22 cellular contexts compared by ENCODE assay signal in genomic region chr22:22520667-22521602, GRCh38. TPM values are rescaled to one million over a fixed set of nuclear protein-coding genes. Genes with fewer than 3 reads are reported as not detected.
A peak's percentile ranks its signal among the peaks of the same experiment; 100 is the strongest.
DNase-seq lines count a peak whose midpoint lies in the region; ATAC-seq, FAIRE-seq and TF ChIP-seq lines count a peak whose summit lies in the region.
"Had no signal": no experiment of that assay in that cellular context is flagged by ENCODE, and none has a peak within 500 bp of the region (broad histone marks: within the 10 kb centered on the region; RNA-seq: fewer than 3 reads in every experiment).

No MANE protein-coding gene starts in this region.

- H3K79me1 ChIP-seq in IMR-90 (ENCODE audit: low read depth in 1 of 2, low read length in 2 of 2) (no peaks in the 10 kb centered on the region), mesenchymal stem cell (replicated peaks; ENCODE audit: low read length, poor library complexity, severe bottlenecking) (no peaks in the 10 kb centered on the region)

- H2AK5ac ChIP-seq in IMR-90 (ENCODE audit: low read depth, low read length): no peak overlapping the region
- no peak overlapping the region for H2AK5ac ChIP-seq in mesenchymal stem cell (ENCODE audit: low read length, severe bottlenecking)

- H4K20me1 ChIP-seq in IMR-90 (ENCODE audit: insufficient read depth, low read length) (no peaks in the 10 kb centered on the region), K562 (replicated peaks; ENCODE audit: control insufficient read depth, insufficient read depth, low read length) (no peaks in the 10 kb centered on the region)

- TF ChIP-seq POLR2A in IMR-90 (IDR thresholded peaks at IDR 0.05; ENCODE audit: low read depth, low read length) (no peak), K562 (conservative IDR thresholded peaks at IDR 0.05) (no peak)

- BruUV-seq in IMR-90 (replicated peaks; lab: Mats Ljungman, UMichigan) (no TSS peak), K562 (replicated peaks; lab: Mats Ljungman, UMichigan) (TSS peak; percentile 82)

- H3K9ac ChIP-seq in IMR-90 (ENCODE audit: low read depth, low read length): no peak overlapping the region
- peak overlapping the region; percentile 70 to 86; a peak in 3 of 4 replicates for H3K9ac ChIP-seq in K562 (ENCODE audit: insufficient read depth in 1 of 2, low read depth in 2 of 2, low read length in 2 of 2)
- H3K9ac ChIP-seq in mesenchymal stem cell (ENCODE audit: low read length): no peak overlapping the region

- no peaks in the 10 kb centered on the region for H3K36me3 ChIP-seq in IMR-90 (ENCODE audit: control insufficient read depth, insufficient read depth, low read length)
- H3K36me3 ChIP-seq in K562 (ENCODE audit: control insufficient read depth, insufficient read depth, low read length): peaks cover 16% of the 10 kb centered on the region; the same call in 1 of the 3 replicates
- no peaks in the 10 kb centered on the region for H3K36me3 ChIP-seq in mesenchymal stem cell (ENCODE audit: control insufficient read depth in 1 of 2, insufficient read depth in 2 of 2, low read depth in 1 of 2, low read length in 2 of 2)
- H3K36me3 ChIP-seq in left lung: no peaks in the 10 kb centered on the region
- H3K36me3 ChIP-seq: thoracic aorta had no signal

- no peaks in the 10 kb centered on the region for H3K9me3 ChIP-seq in IMR-90 (ENCODE audit: control insufficient read depth, insufficient read depth, low read length)
- H3K9me3 ChIP-seq in K562 (replicated peaks; ENCODE audit: control insufficient read depth, insufficient read depth, low read depth, low read length): no peaks in the 10 kb centered on the region; the same call in 1 of the 2 replicates
- H3K9me3 ChIP-seq in mesenchymal stem cell (ENCODE audit: control insufficient read depth, low read length): no peaks in the 10 kb centered on the region
- no peaks in the 10 kb centered on the region for H3K9me3 ChIP-seq in left lung
- H3K9me3 ChIP-seq: thoracic aorta had no signal

- peaks cover 20% of the 10 kb centered on the region for H3K79me2 ChIP-seq in K562 (ENCODE audit: control insufficient read depth, insufficient read depth, low read length)

- H3K23ac ChIP-seq in IMR-90 (ENCODE audit: low read depth, low read length): no peak overlapping the region
- no peak overlapping the region for H3K23ac ChIP-seq in mesenchymal stem cell (ENCODE audit: low read length in 2 of 2)

- H3K14ac ChIP-seq in IMR-90 (replicated peaks; ENCODE audit: low read depth, low read length): no peak overlapping the region
- H3K14ac ChIP-seq in mesenchymal stem cell (ENCODE audit: low read length in 2 of 2): no peak overlapping the region

- no peak for TF ChIP-seq CTCF in IMR-90 (conservative IDR thresholded peaks at IDR 0.05; ENCODE audit: low read depth, low read length)
- no peak for TF ChIP-seq CTCF in K562 (IDR thresholded peaks at IDR 0.05 in 2 of 3, conservative IDR thresholded peaks at IDR 0.05 in 1 of 3; ENCODE audit: insufficient read depth in 2 of 3, low read depth in 1 of 3, low read length in 3 of 3)
- no peak for TF ChIP-seq CTCF in left lung (IDR thresholded peaks at IDR 0.05)

- H4K8ac ChIP-seq in IMR-90 (ENCODE audit: low read depth in 2 of 2, low read length in 2 of 2) (no peak overlapping the region), mesenchymal stem cell (ENCODE audit: low read length) (no peak overlapping the region)

- no peak overlapping the region for H4K5ac ChIP-seq in IMR-90 (ENCODE audit: low read depth, low read length)

- POLR2A ChIA-PET in IMR-90 (lab: Charles Lee; ENCODE audit: unreplicated experiment) (no interaction called here), K562 (lab: Yijun Ruan, JAX) (interaction anchor here (0.6 to 14.7 kb wide), 32 partner anchors 11 to 802 kb away, joined by 3 to 289 read pairs (median 6); partner anchors contain the start of genes PRAME and ZNF280B)

- ATAC-seq in IMR-90 (ENCODE audit: low read depth): no peak
- ATAC-seq in K562: peak; percentile 51
- ATAC-seq in left lung: no peak
- ATAC-seq: effector memory CD8-positive, alpha-beta T cell; stimulated activated effector memory CD8-positive, alpha-beta T cell treated with anti-CD3 and anti-CD28 coated beads, Interleukin-12 subunit alpha, Interleukin-12 subunit beta, amount 100 ng/mL, for 72 hours had no signal

- TF ChIP-seq RAD21 in IMR-90 (IDR thresholded peaks at IDR 0.05; ENCODE audit: low read length) (no peak), K562 (CRISPR knock-in tag; conservative IDR thresholded peaks at IDR 0.05 in 1 of 2, IDR thresholded peaks at IDR 0.05 in 1 of 2) (no peak)

- no peak overlapping the region for H2BK120ac ChIP-seq in IMR-90 (ENCODE audit: low read depth, low read length)
- no peak overlapping the region for H2BK120ac ChIP-seq in mesenchymal stem cell (ENCODE audit: low read depth, low read length)

- H3K9me1 ChIP-seq in IMR-90 (ENCODE audit: insufficient read depth, low read length) (no peaks in the 10 kb centered on the region), K562 (ENCODE audit: control insufficient read depth, insufficient read depth, low read length) (peaks cover 4% of the 10 kb centered on the region)

- 65% methylated on average over 6 of the region's 12 CpGs; no CpG with 5 or more reads in 1 of the 2 experiments for WGBS in IMR-90 (ENCODE audit: extremely low coverage in 2 of 2, insufficient read length in 1 of 2), 2 experiments
- 28% methylated on average over 12 of the region's 12 CpGs for WGBS in K562 (ENCODE audit: insufficient coverage, low coverage, missing lambda C conversion rate)
- WGBS in mesenchymal stem cell: 64% methylated on average over 12 of the region's 12 CpGs

- H2BK20ac ChIP-seq in IMR-90 (ENCODE audit: low read depth, low read length): no peak overlapping the region

- H3K4ac ChIP-seq in IMR-90 (ENCODE audit: low read depth, low read length) (no peak overlapping the region), mesenchymal stem cell (ENCODE audit: low read depth in 1 of 2, low read length in 2 of 2) (no peak overlapping the region)

- FAIRE-seq in K562 (lab: Jason Lieb, UNC): peak; percentile 65

- dilution Hi-C loops in IMR-90 (cut with HindIII; ENCODE audit: low sequenced_read_pairs, unreplicated experiment): no loop called here

- H2BK5ac ChIP-seq in IMR-90 (ENCODE audit: low read depth, low read length, poor library complexity, severe bottlenecking) (no peak overlapping the region), mesenchymal stem cell (ENCODE audit: low read depth, low read length, poor library complexity, severe bottlenecking) (no peak overlapping the region)

- H3K18ac ChIP-seq in IMR-90 (ENCODE audit: low read depth, low read length): no peak overlapping the region
- H3K18ac ChIP-seq in mesenchymal stem cell (ENCODE audit: low read depth in 1 of 2, low read length in 2 of 2): no peak overlapping the region

- H3K27me3 ChIP-seq in IMR-90 (ENCODE audit: control insufficient read depth, insufficient read depth, low read length): peaks cover 3% of the 10 kb centered on the region
- H3K27me3 ChIP-seq in K562 (ENCODE audit: control insufficient read depth in 2 of 2, insufficient read depth in 2 of 2, low read length in 2 of 2): no peaks in the 10 kb centered on the region
- peaks cover 9 to 22% of the 10 kb centered on the region in 2 experiments for H3K27me3 ChIP-seq in mesenchymal stem cell (ENCODE audit: control insufficient read depth in 1 of 2, insufficient read depth in 1 of 2, low read length in 2 of 2)
- H3K27me3 ChIP-seq in left lung: peaks cover 0 to 9% of the 10 kb centered on the region in 2 donors

- H3K27ac ChIP-seq in IMR-90 (ENCODE audit: insufficient read depth, low read length) (no peak overlapping the region), K562 (ENCODE audit: extremely low read depth, low read depth, low read length) (peak overlapping the region; percentile 61), mesenchymal stem cell (ENCODE audit: low read length, poor library complexity, severe bottlenecking) (no peak overlapping the region), left lung (no peak overlapping the region)
- H3K27ac ChIP-seq: HL-60, thoracic aorta had no signal

- TF ChIP-seq EP300 in K562 (IDR thresholded peaks at IDR 0.05; ENCODE audit: low read length): no peak

- H2AFZ ChIP-seq in IMR-90 (replicated peaks; ENCODE audit: low read length, poor library complexity) (no peak overlapping the region), K562 (ENCODE audit: low read depth, low read length) (peak overlapping the region; percentile 88), mesenchymal stem cell (ENCODE audit: low read depth, low read length) (no peak overlapping the region)

- H4K91ac ChIP-seq in IMR-90 (ENCODE audit: insufficient read depth, low read depth, low read length) (no peak overlapping the region), mesenchymal stem cell (ENCODE audit: low read length) (no peak overlapping the region)

- H2AK9ac ChIP-seq in IMR-90 (replicated peaks; ENCODE audit: low read depth, low read length, poor library complexity): no peak overlapping the region

- H3K56ac ChIP-seq in IMR-90 (ENCODE audit: extremely low read depth, insufficient read depth, low read length): no peak overlapping the region

- no peak overlapping the region for H2BK12ac ChIP-seq in mesenchymal stem cell (ENCODE audit: low read length in 2 of 2)

- no peak overlapping the region for H3K4me2 ChIP-seq in IMR-90 (ENCODE audit: low read depth, low read length)
- peak overlapping the region; percentile 82 for H3K4me2 ChIP-seq in K562 (ENCODE audit: insufficient read depth, low read length)
- no peak overlapping the region for H3K4me2 ChIP-seq in mesenchymal stem cell (ENCODE audit: low read length, poor library complexity, severe bottlenecking)

- CTCF ChIA-PET in IMR-90 (lab: Yijun Ruan, JAX): no interaction called here
- CTCF ChIA-PET in K562 (lab: Yijun Ruan, JAX; ENCODE audit: low intra/inter-chr PET ratio): interaction anchor here (0.5 to 3.0 kb wide), 7 partner anchors 11 to 435 kb away, joined by 3 to 16 read pairs (median 3); partner anchors contain the start of gene PRAME

- no peak overlapping the region for H2BK15ac ChIP-seq in IMR-90 (ENCODE audit: low read depth, low read length)
- no peak overlapping the region for H2BK15ac ChIP-seq in mesenchymal stem cell (ENCODE audit: low read depth, poor library complexity, severe bottlenecking)

- DNase-seq in Daoy (ENCODE audit: low read depth): peak; percentile 30
- peak; percentile 19 for DNase-seq in IMR-90
- peak; percentile 84 to 93 (median 86) for DNase-seq in K562 (ENCODE audit: extremely low read depth in 1 of 4, low spot score in 3 of 4)
- peak; percentile 13 to 25 for DNase-seq in lung microvascular endothelial cell (ENCODE audit: low read depth in 2 of 2)
- DNase-seq in mesenchymal stem cell: no peak
- DNase-seq in T-helper 2 cell: no peak
- DNase-seq in left lung: no peak
- DNase-seq: activated CD4-positive, alpha-beta memory T cell treated with anti-CD3 and anti-CD28 coated beads, Interleukin-2, amount 10 ng/mL, durations not matched to agents 7 days and 5 days; activated naive CD4-positive, alpha-beta T cell treated with Interleukin-2 at 50 U/mL for 16 hours; COR-L47; effector memory CD8-positive, alpha-beta T cell; NCI-H1092; NCI-H2081 treated with DMSO at 0.1 percent for 48 hours; SHP77 treated with DMSO at 0.1 percent for 48 hours had no signal

- H3K4me1 ChIP-seq in IMR-90 (ENCODE audit: control insufficient read depth, insufficient read depth, low read length) (no peaks in the 10 kb centered on the region), K562 (replicated peaks in 1 of 2; ENCODE audit: control insufficient read depth in 2 of 2, insufficient read depth in 2 of 2, low read length in 2 of 2) (peaks cover 27 to 30% of the 10 kb centered on the region in 2 experiments), mesenchymal stem cell (ENCODE audit: control insufficient read depth, insufficient read depth, low read depth, low read length) (no peaks in the 10 kb centered on the region), left lung (no peaks in the 10 kb centered on the region)

- intact Hi-C loops in IMR-90 (cut with micrococcal nuclease) (no loop called here), K562 (cut with micrococcal nuclease) (loop anchor here (1.0 kb wide), 2 partner anchors 13 to 38 kb away; partner anchors contain the start of genes PRAME and ZNF280B), left lung (cut with DNase I) (no loop called here)

- in situ Hi-C loops in IMR-90 (cut with MboI; ENCODE audit: low sequenced_read_pairs) (no loop called here), K562 (cut with MboI) (no loop called here)

- H3K4me3 ChIP-seq in IMR-90 (ENCODE audit: insufficient read depth, low read depth, low read length): no peak overlapping the region
- peak overlapping the region; percentile 41; the same call in 1 of the 2 replicates for H3K4me3 ChIP-seq in K562
- H3K4me3 ChIP-seq in mesenchymal stem cell (ENCODE audit: insufficient read depth in 1 of 2, low read depth in 1 of 2, low read length in 2 of 2): no peak overlapping the region
- no peak overlapping the region for H3K4me3 ChIP-seq in left lung
- H3K4me3 ChIP-seq: lung, thoracic aorta had no signal

RNA-seq across cellular contexts. Expression of gene ZNF280A, which starts 0.9 kb away (rescaled TPM):
- total RNA-seq in Daoy (2014; rRNA removed; shearing (Covaris generic)): 0.06 TPM in 1 of 2 replicates, not detected in the other
- total RNA-seq in IMR-90 (2012; rRNA removed) (not detected in 2 replicates), K562 (2014; rRNA removed) (19.0 and 19.8 TPM in 2 replicates), K562 (2014; rRNA removed; fragmentation: Illumina TruSeq; extraction: Trizol) (36.3 and 37.4 TPM in 2 replicates), K562 (2015; rRNA removed; fragmentation: Illumina TruSeq; extraction: Trizol) (35.8 and 38.2 TPM in 2 replicates), K562 (2021) (23.4 and 24.4 TPM in 2 replicates), lung microvascular endothelial cell (not detected in 2 replicates), left lung (not detected)
- polyA plus RNA-seq in IMR-90 (2012; rRNA removed) (not detected in 2 replicates), K562 (2011; rRNA removed) (20.8 and 23.4 TPM in 2 replicates), K562 (2014; fragmentation: Illumina TruSeq; extraction: Trizol) (33.4 and 40.8 TPM in 2 replicates), K562 (2014; fragmentation: Nextera tagmentation; extraction: Ambion mirVana) (10 to 100 TPM; 28.6 to 38.6 TPM), K562 (2014; rRNA removed) (21.8 and 23.6 TPM in 2 replicates)
- polyA plus RNA-seq in IMR-90 (2012; cell fraction: cytosol; rRNA removed): not detected in 2 replicates
- polyA plus RNA-seq in IMR-90 (2012; cell fraction: nucleus; rRNA removed; ENCODE audit: low replicate concordance): not detected in 2 replicates
- total RNA-seq in K562 (2011; cell fraction: chromatin; rRNA removed; ENCODE audit: low replicate concordance): 19.9 and 41.5 TPM in 2 replicates
- total RNA-seq in K562 (2011; cell fraction: nucleolus; rRNA removed): 18.2 and 19.2 TPM in 2 replicates
- 14.1 and 20.2 TPM in 2 replicates for total RNA-seq in K562 (2011; cell fraction: nucleoplasm; rRNA removed)
- 5.9 and 10.8 TPM in 2 replicates for polyA plus RNA-seq in K562 (2011; cell fraction: cytosol; rRNA removed)
- polyA plus RNA-seq in K562 (2011; cell fraction: nucleus; rRNA removed): 9.1 and 16.6 TPM in 2 replicates
- polyA plus RNA-seq in K562 (2012): 18.8 and 30.8 TPM in 2 replicates
- 24.3 and 38.9 TPM in 2 replicates for polyA minus RNA-seq in K562 (2011; rRNA and poly(A)+ RNA removed)
- polyA minus RNA-seq in K562 (2011; cell fraction: cytosol; rRNA and poly(A)+ RNA removed): 8.9 and 9.6 TPM in 2 replicates
- polyA minus RNA-seq in K562 (2011; cell fraction: nucleus; rRNA and poly(A)+ RNA removed): 8.9 and 22.7 TPM in 2 replicates
- polyA plus RNA-seq in mesenchymal stem cell (2013, experiment 1 of 2): not detected
- polyA plus RNA-seq in mesenchymal stem cell (2013, experiment 2 of 2): not detected
- total RNA-seq: activated CD4-positive, alpha-beta memory T cell treated with anti-CD3 and anti-CD28 coated beads, Interleukin-2, amount 10 ng/mL, durations not matched to agents 7 days and 5 days; lung; myocyte; omental fat pad; sciatic nerve; T-helper 1 cell treated with Interleukin-12 subunit alpha and Interleukin-12 subunit beta and Interleukin-4 antibody, amounts not matched to agents 30 ng/mL and 1 ng/mL, for 36 hours; thoracic aorta had no signal
- polyA plus RNA-seq: lung had no signal

RNA-seq across cellular contexts. Expression of gene ZNF280B, which starts 12.4 kb away (rescaled TPM):
- total RNA-seq in Daoy (2014; rRNA removed; shearing (Covaris generic)): 3.1 and 3.8 TPM in 2 replicates
- total RNA-seq in IMR-90 (2012; rRNA removed) (1.4 and 1.9 TPM in 2 replicates), K562 (2014; rRNA removed) (7.7 and 8.4 TPM in 2 replicates), K562 (2014; rRNA removed; fragmentation: Illumina TruSeq; extraction: Trizol) (17.1 and 20.5 TPM in 2 replicates), K562 (2015; rRNA removed; fragmentation: Illumina TruSeq; extraction: Trizol) (19.6 and 20.7 TPM in 2 replicates), K562 (2021) (18.7 and 20.0 TPM in 2 replicates), lung microvascular endothelial cell (0.20 and 0.22 TPM in 2 replicates), left lung (under 1 TPM; 0.65 to 0.93 TPM)
- polyA plus RNA-seq in IMR-90 (2012; rRNA removed) (0.65 and 0.76 TPM in 2 replicates), K562 (2011; rRNA removed) (27.5 TPM in 2 replicates), K562 (2014; fragmentation: Illumina TruSeq; extraction: Trizol) (14.1 and 18.0 TPM in 2 replicates), K562 (2014; fragmentation: Nextera tagmentation; extraction: Ambion mirVana) (10 to 100 TPM; 24.0 to 29.9 TPM), K562 (2014; rRNA removed) (11.7 and 13.5 TPM in 2 replicates)
- 0.11 and 0.17 TPM in 2 replicates for polyA plus RNA-seq in IMR-90 (2012; cell fraction: cytosol; rRNA removed)
- 0.14 and 0.65 TPM in 2 replicates for polyA plus RNA-seq in IMR-90 (2012; cell fraction: nucleus; rRNA removed; ENCODE audit: low replicate concordance)
- total RNA-seq in K562 (2011; cell fraction: chromatin; rRNA removed; ENCODE audit: low replicate concordance): 24.8 and 77.6 TPM in 2 replicates
- 23.0 and 29.5 TPM in 2 replicates for total RNA-seq in K562 (2011; cell fraction: nucleolus; rRNA removed)
- 45.8 and 57.4 TPM in 2 replicates for total RNA-seq in K562 (2011; cell fraction: nucleoplasm; rRNA removed)
- polyA plus RNA-seq in K562 (2011; cell fraction: cytosol; rRNA removed): 8.2 and 20.0 TPM in 2 replicates
- polyA plus RNA-seq in K562 (2011; cell fraction: nucleus; rRNA removed): 21.5 and 27.4 TPM in 2 replicates
- 7.6 and 9.8 TPM in 2 replicates for polyA plus RNA-seq in K562 (2012)
- polyA minus RNA-seq in K562 (2011; rRNA and poly(A)+ RNA removed): 88.0 and 103 TPM in 2 replicates
- polyA minus RNA-seq in K562 (2011; cell fraction: cytosol; rRNA and poly(A)+ RNA removed): 22.2 and 28.7 TPM in 2 replicates
- polyA minus RNA-seq in K562 (2011; cell fraction: nucleus; rRNA and poly(A)+ RNA removed): 24.2 and 40.0 TPM in 2 replicates
- 2.0 TPM for polyA plus RNA-seq in mesenchymal stem cell (2013, experiment 1 of 2)
- 2.1 TPM for polyA plus RNA-seq in mesenchymal stem cell (2013, experiment 2 of 2)
- total RNA-seq: thoracic aorta had no signal

RNA-seq across cellular contexts. Expression of gene PRAME, which starts 38.1 kb away (rescaled TPM):
- 41.9 and 62.0 TPM in 2 replicates for total RNA-seq in Daoy (2014; rRNA removed; shearing (Covaris generic))
- not detected in 2 replicates for total RNA-seq in IMR-90 (2012; rRNA removed)
- not detected in 2 replicates for polyA plus RNA-seq in IMR-90 (2012; rRNA removed)
- not detected in 2 replicates for polyA plus RNA-seq in IMR-90 (2012; cell fraction: cytosol; rRNA removed)
- not detected in 2 replicates for polyA plus RNA-seq in IMR-90 (2012; cell fraction: nucleus; rRNA removed; ENCODE audit: low replicate concordance)
- total RNA-seq in K562 (2011; cell fraction: chromatin; rRNA removed; ENCODE audit: low replicate concordance): 1,035 and 1,246 TPM in 2 replicates
- total RNA-seq in K562 (2011; cell fraction: nucleolus; rRNA removed): 1,013 and 1,088 TPM in 2 replicates
- total RNA-seq in K562 (2011; cell fraction: nucleoplasm; rRNA removed): 943 and 1,014 TPM in 2 replicates
- total RNA-seq in K562 (2014; rRNA removed): 968 and 1,107 TPM in 2 replicates
- total RNA-seq in K562 (2014; rRNA removed; fragmentation: Illumina TruSeq; extraction: Trizol): 993 and 1,024 TPM in 2 replicates
- 1,048 and 1,089 TPM in 2 replicates for total RNA-seq in K562 (2015; rRNA removed; fragmentation: Illumina TruSeq; extraction: Trizol)
- 1,138 and 1,201 TPM in 2 replicates for total RNA-seq in K562 (2021)
- 2,141 and 2,474 TPM in 2 replicates for polyA plus RNA-seq in K562 (2011; rRNA removed)
- 2,488 and 2,726 TPM in 2 replicates for polyA plus RNA-seq in K562 (2011; cell fraction: cytosol; rRNA removed)
- 3,679 and 4,057 TPM in 2 replicates for polyA plus RNA-seq in K562 (2011; cell fraction: nucleus; rRNA removed)
- polyA plus RNA-seq in K562 (2012): 1,108 and 1,453 TPM in 2 replicates
- 1,536 and 1,589 TPM in 2 replicates for polyA plus RNA-seq in K562 (2014; fragmentation: Illumina TruSeq; extraction: Trizol)
- polyA plus RNA-seq in K562 (2014; fragmentation: Nextera tagmentation; extraction: Ambion mirVana): 1,000 to 10,000 TPM in 1 of 2 experiments, 100 to 1,000 TPM in 1; 662 to 1,142 TPM
- polyA plus RNA-seq in K562 (2014; rRNA removed): 1,519 and 1,644 TPM in 2 replicates
- polyA minus RNA-seq in K562 (2011; rRNA and poly(A)+ RNA removed): 1,022 and 1,144 TPM in 2 replicates
- 512 and 653 TPM in 2 replicates for polyA minus RNA-seq in K562 (2011; cell fraction: cytosol; rRNA and poly(A)+ RNA removed)
- polyA minus RNA-seq in K562 (2011; cell fraction: nucleus; rRNA and poly(A)+ RNA removed): 275 and 419 TPM in 2 replicates
- not detected in 2 replicates for total RNA-seq in lung microvascular endothelial cell
- not detected for polyA plus RNA-seq in mesenchymal stem cell (2013, experiment 1 of 2)
- polyA plus RNA-seq in mesenchymal stem cell (2013, experiment 2 of 2): not detected
- not detected for total RNA-seq in left lung
- total RNA-seq: activated CD4-positive, alpha-beta memory T cell treated with anti-CD3 and anti-CD28 coated beads, Interleukin-2, amount 10 ng/mL, durations not matched to agents 7 days and 5 days; myocyte; omental fat pad; T-helper 1 cell treated with Interleukin-12 subunit alpha and Interleukin-12 subunit beta and Interleukin-4 antibody, amounts not matched to agents 30 ng/mL and 1 ng/mL, for 36 hours; thoracic aorta had no signal

Comparison
In these comparisons a context has a peak if more than half of its experiments do, and no peak if none do; other contexts are left out.
1. DNase-seq: peak in Daoy (single experiment), IMR-90 (single experiment), K562 (4 of 4) and lung microvascular endothelial cell (2 of 2); none in mesenchymal stem cell (single experiment), T-helper 2 cell (0 of 5) and left lung (0 of 2).
2. H3K9ac ChIP-seq: peak in K562 (2 of 2); none in IMR-90 (single experiment) and mesenchymal stem cell (single experiment).
3. RNA of gene ZNF280A, which starts 0.9 kb away (total RNA-seq): 14.1 to 41.5 TPM in K562; 0.06 TPM in Daoy, not detected in IMR-90, not detected in lung microvascular endothelial cell and not detected in left lung; every median in the first group is over 10 times any median in the second.
4. RNA of gene PRAME, which starts 38.1 kb away (total RNA-seq): 943 to 1,246 TPM in K562 and 41.9 to 62.0 TPM in Daoy; not detected in IMR-90, not detected in lung microvascular endothelial cell and not detected in left lung; every median in the first group is over 10 times any median in the second.